1 cellular context compared by ENCODE assay signal in the genomic region with DNA sequence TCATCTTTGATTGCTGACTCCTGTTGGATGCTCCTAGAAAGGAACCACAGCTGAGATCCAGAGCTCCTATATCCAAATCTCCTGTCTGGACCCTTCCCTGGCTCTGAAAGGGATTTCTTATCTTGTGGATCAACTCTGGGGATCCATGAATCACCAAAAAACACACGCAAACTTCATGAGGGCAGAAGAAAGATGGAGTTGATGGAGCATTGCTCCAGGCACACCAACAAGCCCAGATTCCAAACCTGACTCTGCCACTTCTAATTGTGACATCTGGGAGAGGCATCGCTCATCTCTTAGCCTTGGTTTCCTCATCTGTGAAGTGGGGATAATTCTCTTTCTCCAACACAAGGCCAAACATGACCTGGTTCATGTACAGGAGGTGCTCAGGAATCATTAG.
TF ChIP-seq lines count a peak whose summit lies in the region.

No MANE protein-coding gene starts in this region.

TF ChIP-seq in IMR-90, 13 proteins besides CTCF, POLR2A, EP300 and RAD21:
- no peak for TF ChIP-seq NFE2L2 (IDR thresholded peaks at IDR 0.05; ENCODE audit: low read depth, low read length)
- no peak for TF ChIP-seq RFX5 (IDR thresholded peaks at IDR 0.05; ENCODE audit: low read depth, low read length)
TF ChIP-seq in IMR-90: peak in this region for 0.
